In the genomic region with DNA sequence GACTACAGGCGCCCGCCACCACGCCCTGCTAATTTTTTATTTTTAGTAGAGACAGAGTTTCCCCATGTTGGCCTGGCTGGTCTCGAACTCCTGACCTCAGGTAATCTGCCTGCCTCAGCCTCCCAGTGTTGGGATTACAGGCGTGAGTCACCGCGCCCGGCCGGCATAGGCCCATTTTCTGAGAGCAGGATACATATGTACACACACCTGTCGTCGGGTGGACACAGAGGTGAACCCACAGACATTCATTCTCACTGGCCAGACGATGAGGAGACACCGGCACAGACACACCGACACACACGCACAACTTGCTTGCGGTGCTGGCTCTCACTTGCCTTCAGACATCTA, we compare ENCODE assay signal across 1 cellular context.
TF ChIP-seq lines count a peak whose summit lies in the region.

No MANE protein-coding gene starts in this region.

TF ChIP-seq in K562, 482 proteins besides CTCF, POLR2A, EP300 and RAD21:
- TF ChIP-seq BCOR (IDR thresholded peaks at IDR 0.05): peak; percentile 60; the same call in 1 of the 2 replicates
- 0 out of 2 replicates have a peak, but pooled peaks have one; percentile 6 for TF ChIP-seq TOE1 (IDR thresholded peaks at IDR 0.05; ENCODE audit: borderline replicate concordance)
- no peak for TF ChIP-seq TOE1 (CRISPR knock-in tag; IDR thresholded peaks at IDR 0.05; ENCODE audit: borderline replicate concordance, low read depth)
- 0 out of 2 replicates have a peak, but pooled peaks have one; percentile 20 for TF ChIP-seq NCOA1 (IDR thresholded peaks at IDR 0.05; ENCODE audit: low read depth)
- TF ChIP-seq ZC3H11A (IDR thresholded peaks at IDR 0.05; ENCODE audit: low read depth, low read length): no peak
- no peak for TF ChIP-seq EGR1 (conservative IDR thresholded peaks at IDR 0.05)
- no peak for TF ChIP-seq ZNF133 (CRISPR knock-in tag; IDR thresholded peaks at IDR 0.05)
- TF ChIP-seq JUND (IDR thresholded peaks at IDR 0.05; ENCODE audit: borderline replicate concordance, low read depth, low read length): peak; percentile 48; the same call in 1 of the 2 replicates
- no peak for TF ChIP-seq JUND (tag; IDR thresholded peaks at IDR 0.05; ENCODE audit: borderline replicate concordance, low read depth, low read length)
- 0 out of 2 replicates have a peak, but pooled peaks have one; percentile 33 for TF ChIP-seq ZNF224 (CRISPR knock-in tag; IDR thresholded peaks at IDR 0.05)
- TF ChIP-seq GTF2A2 (tag; IDR thresholded peaks at IDR 0.05): no peak
- TF ChIP-seq SIN3A (IDR thresholded peaks at IDR 0.05; ENCODE audit: borderline replicate concordance in 2 of 2, control insufficient read depth in 1 of 2, low read depth in 2 of 2, low read length in 2 of 2): 0 out of 4 replicates have a peak, but pooled peaks of 1 of the 2 experiments have one; percentile 17
- TF ChIP-seq, protein P1, sequence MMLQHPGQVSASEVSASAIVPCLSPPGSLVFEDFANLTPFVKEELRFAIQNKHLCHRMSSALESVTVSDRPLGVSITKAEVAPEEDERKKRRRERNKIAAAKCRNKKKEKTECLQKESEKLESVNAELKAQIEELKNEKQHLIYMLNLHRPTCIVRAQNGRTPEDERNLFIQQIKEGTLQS (IDR thresholded peaks at IDR 0.05): peak; percentile 63
- TF ChIP-seq, protein P1 (CRISPR knock-in tag; conservative IDR thresholded peaks at IDR 0.05): no peak
- TF ChIP-seq MBD2 (IDR thresholded peaks at IDR 0.05; ENCODE audit: borderline replicate concordance, low read depth): no peak
- peak; percentile 54 for TF ChIP-seq CBFA2T3 (IDR thresholded peaks at IDR 0.05)
- TF ChIP-seq KDM1A (IDR thresholded peaks at IDR 0.05): peak; percentile 15 to 44; a peak in 1 of 4 replicates
- no peak for TF ChIP-seq MCM2 (IDR thresholded peaks at IDR 0.05; ENCODE audit: low read depth)
- TF ChIP-seq ARID1B (IDR thresholded peaks at IDR 0.05): peak; percentile 48; the same call in 1 of the 2 replicates
- TF ChIP-seq ZNF77 (CRISPR knock-in tag; IDR thresholded peaks at IDR 0.05): no peak
- peak; percentile 33; the same call in 1 of the 2 replicates for TF ChIP-seq FOSL1 (tag; conservative IDR thresholded peaks at IDR 0.05)
